Comparison of ENCODE assay signal across 9 cellular contexts in the genomic region with DNA sequence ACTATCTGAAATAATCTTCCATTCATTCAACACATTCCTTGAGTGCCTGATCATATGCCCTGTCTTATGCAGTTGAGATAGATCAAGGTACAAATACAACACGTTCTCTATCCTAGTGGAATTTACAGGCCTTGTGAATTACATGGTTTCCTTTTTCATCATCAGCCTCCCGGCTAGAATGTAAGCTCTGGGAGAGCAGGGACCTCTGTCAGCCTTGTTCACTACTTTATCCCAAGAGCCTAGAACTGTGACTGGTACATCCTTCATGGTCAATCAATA. TPM values are rescaled to one million over a fixed set of nuclear protein-coding genes. Genes with fewer than 3 reads are reported as not detected.
A peak's percentile ranks its signal among the peaks of the same experiment; 100 is the strongest.
DNase-seq lines count a peak whose midpoint lies in the region; ATAC-seq and TF ChIP-seq lines count a peak whose summit lies in the region.
"Had no signal": no experiment of that assay in that cellular context is flagged by ENCODE, and none has a peak within 500 bp of the region (broad histone marks: within the 10 kb centered on the region; RNA-seq: fewer than 3 reads in every experiment).

No MANE protein-coding gene starts in this region.

- intact Hi-C loops in left cardiac atrium (cut with DNase I): loop anchor here in 1 of 2 donors (5.0 kb wide), 1 partner anchor 1096 kb away; no protein-coding TSS in a partner anchor

- TF ChIP-seq CTCF in smooth muscle cell (IDR thresholded peaks at IDR 0.05; ENCODE audit: borderline replicate concordance, insufficient read depth, poor library complexity, severe bottlenecking): no peak

- H3K27me3 Mint-ChIP-seq in activated T-cell treated with anti-CD3 and anti-CD28 coated beads, Interleukin-2, amount 50 U/mL, for 24 hours: no peaks in the 10 kb centered on the region
- H3K27me3 Mint-ChIP-seq in effector memory CD8-positive, alpha-beta T cell: no peaks in the 10 kb centered on the region

- no peak for DNase-seq in activated T-cell treated with anti-CD3 and anti-CD28 coated beads, Interleukin-2, amount 50 U/mL, for 24 hours
- DNase-seq in activated T-cell treated with anti-CD3 and anti-CD28 coated beads for 4 hours (no peak), SK-MEL-5 (ENCODE audit: low read depth, low spot score) (peak; percentile 50), smooth muscle cell (lab: John Stamatoyannopoulos, UW; ENCODE audit: unreplicated experiment) (no peak), AG08395 (ENCODE audit: low spot score) (no peak), left cardiac atrium (no peak), hepatic stellate cell (ENCODE audit: low spot score) (no peak)
- no peak for DNase-seq in effector memory CD8-positive, alpha-beta T cell

- no peaks in the 10 kb centered on the region for H3K36me3 ChIP-seq in smooth muscle cell (ENCODE audit: low read depth)
- H3K36me3 ChIP-seq: HAP-1 had no signal

- no peaks in the 10 kb centered on the region for H3K9me3 Mint-ChIP-seq in activated T-cell treated with anti-CD3 and anti-CD28 coated beads, Interleukin-2, amount 50 U/mL, for 24 hours
- H3K9me3 Mint-ChIP-seq in effector memory CD8-positive, alpha-beta T cell: no peaks in the 10 kb centered on the region

- no peak overlapping the region for H3K9ac ChIP-seq in smooth muscle cell (ENCODE audit: low read depth)

- peak overlapping the region; percentile 99 for H3K27ac Mint-ChIP-seq in activated T-cell treated with anti-CD3 and anti-CD28 coated beads, Interleukin-2, amount 50 U/mL, for 24 hours
- H3K27ac Mint-ChIP-seq in effector memory CD8-positive, alpha-beta T cell: peak overlapping the region; percentile 89 to 93

- ATAC-seq in effector memory CD8-positive, alpha-beta T cell (replicated peaks): no peak
- ATAC-seq in left cardiac atrium: no peak

- H3F3A ChIP-seq in smooth muscle cell (ENCODE audit: low read depth): no peaks in the 10 kb centered on the region

- no peak overlapping the region for H3K4me3 ChIP-seq in smooth muscle cell

- WGBS in smooth muscle cell (ENCODE audit: low lambda C conversion rate): 64% methylated on average over 2 of the region's 2 CpGs

- H2AFZ ChIP-seq in smooth muscle cell (ENCODE audit: low read depth): peak overlapping the region; percentile 18

- no peaks in the 10 kb centered on the region for H3K36me3 Mint-ChIP-seq in activated T-cell treated with anti-CD3 and anti-CD28 coated beads, Interleukin-2, amount 50 U/mL, for 24 hours (ENCODE audit: low read depth)
- peaks cover 3% of the 10 kb centered on the region for H3K36me3 Mint-ChIP-seq in effector memory CD8-positive, alpha-beta T cell (ENCODE audit: insufficient read depth)

- H3K27me3 ChIP-seq in smooth muscle cell (ENCODE audit: low read depth): no peaks in the 10 kb centered on the region

- no peak overlapping the region for H3K27ac ChIP-seq in smooth muscle cell (ENCODE audit: low read depth)

- H3K79me2 ChIP-seq in smooth muscle cell (ENCODE audit: low read depth): no peaks in the 10 kb centered on the region

- in situ Hi-C loops in SK-MEL-5 (cut with HindIII; ENCODE audit: low pct_unique_long_range_greater_than_20kb, low sequenced_read_pairs): no loop called here

- H4K20me1 ChIP-seq in smooth muscle cell (ENCODE audit: low read depth): no peaks in the 10 kb centered on the region

- no peak overlapping the region for H3K4me3 Mint-ChIP-seq in activated T-cell treated with anti-CD3 and anti-CD28 coated beads, Interleukin-2, amount 50 U/mL, for 24 hours
- H3K4me3 Mint-ChIP-seq in effector memory CD8-positive, alpha-beta T cell: peak overlapping the region in 1 of 2 donors; percentile 76

- H3K4me1 Mint-ChIP-seq in activated T-cell treated with anti-CD3 and anti-CD28 coated beads, Interleukin-2, amount 50 U/mL, for 24 hours (ENCODE audit: low read depth): peaks cover 39% of the 10 kb centered on the region
- H3K4me1 Mint-ChIP-seq in effector memory CD8-positive, alpha-beta T cell (ENCODE audit: low read depth in 2 of 2): peaks cover 14 to 20% of the 10 kb centered on the region in 2 donors

- H3K4me1 ChIP-seq in smooth muscle cell (ENCODE audit: low read depth): no peaks in the 10 kb centered on the region

- H3K9me3 ChIP-seq in smooth muscle cell (replicated peaks; ENCODE audit: low read depth): no peaks in the 10 kb centered on the region
- H3K9me3 ChIP-seq: HAP-1 had no signal

- H3K4me2 ChIP-seq in smooth muscle cell: no peak overlapping the region

RNA-seq across cellular contexts. Expression of a gene that starts 6.9 kb away (rescaled TPM):
- 36.0 and 36.4 TPM in 2 replicates for total RNA-seq in SK-MEL-5 (2014; rRNA removed; shearing (Covaris generic))
- 22.8 and 26.2 TPM in 2 replicates for polyA plus RNA-seq in SK-MEL-5 (2015; cell fraction: cytosol; rRNA removed)
- 27.9 and 33.4 TPM in 2 replicates for polyA plus RNA-seq in SK-MEL-5 (2015; cell fraction: nucleus; rRNA removed)
- 25.2 and 34.9 TPM in 2 replicates for total RNA-seq in smooth muscle cell
- 18.8 and 23.9 TPM in 2 replicates for polyA plus RNA-seq in smooth muscle cell
- total RNA-seq in left cardiac atrium: 10 to 100 TPM; 25.6 to 26.0 TPM

RNA-seq across cellular contexts. Expression of a gene that starts 11.5 kb away (rescaled TPM):
- 34.9 and 39.0 TPM in 2 replicates for total RNA-seq in SK-MEL-5 (2014; rRNA removed; shearing (Covaris generic))
- 35.5 and 48.1 TPM in 2 replicates for polyA plus RNA-seq in SK-MEL-5 (2015; cell fraction: cytosol; rRNA removed)
- polyA plus RNA-seq in SK-MEL-5 (2015; cell fraction: nucleus; rRNA removed): 18.6 and 37.3 TPM in 2 replicates
- total RNA-seq in smooth muscle cell: 11.1 and 13.6 TPM in 2 replicates
- 4.1 and 6.3 TPM in 2 replicates for polyA plus RNA-seq in smooth muscle cell
- 1 to 10 TPM; 4.7 to 4.9 TPM for total RNA-seq in left cardiac atrium
